12 cellular contexts compared by ENCODE assay signal in genomic region chr14:90647469-90647868, GRCh38.
"Had no signal": no experiment of that assay in that cellular context is flagged by ENCODE, and none has a peak within 500 bp of the region (broad histone marks: within the 10 kb centered on the region; RNA-seq: fewer than 3 reads in every experiment).

No MANE protein-coding gene starts in this region.

- H3K4me3 Mint-ChIP-seq: activated T-helper 17 cell treated with anti-CD3 and anti-CD28 coated beads, Interleukin-2, amount 50 U/mL, for 72 hours; neural crest cell; stimulated activated naive CD8-positive, alpha-beta T cell treated with anti-CD3 and anti-CD28 coated beads, Interleukin-15, Interleukin-2, amounts not matched to agents 100 ng/mL and 50 ng/mL, for 24 hours; T-cell had no signal

- H3K27ac Mint-ChIP-seq: activated T-helper 17 cell treated with anti-CD3 and anti-CD28 coated beads, Interleukin-2, amount 50 U/mL, for 72 hours; stimulated activated naive CD8-positive, alpha-beta T cell treated with anti-CD3 and anti-CD28 coated beads, Interleukin-15, Interleukin-2, amounts not matched to agents 100 ng/mL and 50 ng/mL, for 24 hours; T-cell had no signal

- H3K36me3 ChIP-seq: ovary had no signal

- DNase-seq: activated naive CD4-positive, alpha-beta T cell treated with Interleukin-2 at 50 U/mL for 16 hours; activated T-cell treated with anti-CD3 and anti-CD28 coated beads for 4 hours; aorta; hypothalamus; ovary; T-cell; T-helper 9 cell; testis; upper lobe of left lung had no signal

- H3K27ac ChIP-seq: ovary, testis, upper lobe of left lung had no signal

- H3K9me3 Mint-ChIP-seq: activated T-helper 17 cell treated with anti-CD3 and anti-CD28 coated beads, Interleukin-2, amount 50 U/mL, for 72 hours; neural crest cell; stimulated activated naive CD8-positive, alpha-beta T cell treated with anti-CD3 and anti-CD28 coated beads, Interleukin-15, Interleukin-2, amounts not matched to agents 100 ng/mL and 50 ng/mL, for 24 hours; T-cell had no signal

- H3K9me3 ChIP-seq: ovary, testis, upper lobe of left lung had no signal

- H3K27me3 ChIP-seq: ovary, testis, upper lobe of left lung had no signal

- H3K27me3 Mint-ChIP-seq: activated T-helper 17 cell treated with anti-CD3 and anti-CD28 coated beads, Interleukin-2, amount 50 U/mL, for 72 hours; stimulated activated naive CD8-positive, alpha-beta T cell treated with anti-CD3 and anti-CD28 coated beads, Interleukin-15, Interleukin-2, amounts not matched to agents 100 ng/mL and 50 ng/mL, for 24 hours; T-cell had no signal

- H3K4me1 Mint-ChIP-seq: activated T-helper 17 cell treated with anti-CD3 and anti-CD28 coated beads, Interleukin-2, amount 50 U/mL, for 72 hours; T-cell had no signal

- H3K36me3 Mint-ChIP-seq: T-cell had no signal

- H3K4me3 ChIP-seq: ovary, testis, upper lobe of left lung had no signal
